Comparison of ENCODE assay signal across 9 cellular contexts in genomic region chr6:166957087-166957804, GRCh38. TPM values are rescaled to one million over a fixed set of nuclear protein-coding genes. Genes with fewer than 3 reads are reported as not detected.
DNase-seq lines count a peak whose midpoint lies in the region; ATAC-seq, FAIRE-seq and TF ChIP-seq lines count a peak whose summit lies in the region.
"Had no signal": no experiment of that assay in that cellular context is flagged by ENCODE, and none has a peak within 500 bp of the region (broad histone marks: within the 10 kb centered on the region; RNA-seq: fewer than 3 reads in every experiment).

No MANE protein-coding gene starts in this region.

- H3K4me1 ChIP-seq in CD4-positive, CD25-positive, alpha-beta regulatory T cell (ENCODE audit: control insufficient read depth, insufficient read depth, low read length, poor library complexity, severe bottlenecking) = peaks cover 70% of the 10 kb centered on the region
- H3K4me1 ChIP-seq in astrocyte (ENCODE audit: insufficient read depth, low read length) (peaks cover 14% of the 10 kb centered on the region), iPS-15b (ENCODE audit: control insufficient read depth, insufficient read depth, low read length) (peaks cover 6% of the 10 kb centered on the region), small intestine (ENCODE audit: control insufficient read depth in 2 of 2, insufficient read depth in 1 of 2, low read depth in 1 of 2, low read length in 1 of 2) (peaks cover 0 to 3% of the 10 kb centered on the region in 2 donors)

- H3K9ac ChIP-seq in astrocyte (ENCODE audit: low read length) (peak overlapping the region; percentile 80), iPS-15b (ENCODE audit: low read depth, low read length) (peak overlapping the region; percentile 54)

- no peaks in the 10 kb centered on the region for H3K36me3 Mint-ChIP-seq in CD4-positive, CD25-positive, alpha-beta regulatory T cell
- no peaks in the 10 kb centered on the region for H3K36me3 Mint-ChIP-seq in astrocyte (ENCODE audit: low read depth, unreplicated experiment)

- H3K27me3 ChIP-seq in CD4-positive, CD25-positive, alpha-beta regulatory T cell (ENCODE audit: control insufficient read depth, insufficient read depth, low read length) = no peaks in the 10 kb centered on the region
- H3K27me3 ChIP-seq in astrocyte (ENCODE audit: insufficient read depth, low read length) = no peaks in the 10 kb centered on the region
- H3K27me3 ChIP-seq in iPS-15b (ENCODE audit: control insufficient read depth, insufficient read depth, low read length) = no peaks in the 10 kb centered on the region
- no peaks in the 10 kb centered on the region for H3K27me3 ChIP-seq in small intestine (ENCODE audit: control insufficient read depth in 2 of 2, insufficient read depth in 2 of 2, low read length in 2 of 2)

- H3K27ac Mint-ChIP-seq in CD4-positive, CD25-positive, alpha-beta regulatory T cell = peak overlapping the region; percentile 97 to 99 (median 98)
- no peak overlapping the region for H3K27ac Mint-ChIP-seq in astrocyte (ENCODE audit: unreplicated experiment)

- H3K4me2 ChIP-seq in astrocyte (ENCODE audit: low read length) = peak overlapping the region; percentile 98

- 2 to 6% (median 5%) methylated on average over 26 of the region's 26 CpGs for WGBS in small intestine, 3 donors

- H3K4me3 Mint-ChIP-seq in CD4-positive, CD25-positive, alpha-beta regulatory T cell = peak overlapping the region; percentile 84 to 98 (median 93)
- peak overlapping the region; percentile 82 for H3K4me3 Mint-ChIP-seq in astrocyte (ENCODE audit: unreplicated experiment)

- peaks cover 0 to under 1% (median 0%) of the 10 kb centered on the region in 7 donors for H3K9me3 Mint-ChIP-seq in CD4-positive, CD25-positive, alpha-beta regulatory T cell
- peaks cover under 1% of the 10 kb centered on the region for H3K9me3 Mint-ChIP-seq in astrocyte (ENCODE audit: unreplicated experiment)

- FAIRE-seq in astrocyte (lab: Jason Lieb, UNC) (no peak), small intestine (lab: Jason Lieb, UNC) (no peak)
- FAIRE-seq: TTC549 had no signal

- H3K4me3 ChIP-seq in CD4-positive, CD25-positive, alpha-beta regulatory T cell (ENCODE audit: low read depth, low read length) = peak overlapping the region; percentile 62
- H3K4me3 ChIP-seq in astrocyte (ENCODE audit: insufficient read depth, low read depth, low read length) (peak overlapping the region; percentile 78), iPS-15b (ENCODE audit: low read depth, low read length) (peak overlapping the region; percentile 56), small intestine (ENCODE audit: low read depth in 1 of 2, low read length in 2 of 2) (peak overlapping the region; percentile 64 to 72)

- peak overlapping the region; percentile 95 for H3K27ac ChIP-seq in CD4-positive, CD25-positive, alpha-beta regulatory T cell (ENCODE audit: insufficient read depth, low read length, poor library complexity, severe bottlenecking)
- no peak overlapping the region for H3K27ac ChIP-seq in astrocyte (ENCODE audit: low read depth, low read length)
- H3K27ac ChIP-seq in small intestine (ENCODE audit: low read depth in 1 of 2, low read length in 1 of 2) = peak overlapping the region; percentile 68 to 96

- no peaks in the 10 kb centered on the region for H4K20me1 ChIP-seq in astrocyte (ENCODE audit: insufficient read depth, low read length)

- peak in 1 of 2 donors; percentile 12 for ATAC-seq in CD4-positive, CD25-positive, alpha-beta regulatory T cell (ENCODE audit: low read depth in 2 of 2)
- ATAC-seq in GM19043 (IDR thresholded peaks at IDR 0.05; ENCODE audit: low read depth, unreplicated experiment) = peak; percentile 42
- peak; percentile 29 for ATAC-seq in HG03159 (IDR thresholded peaks at IDR 0.05; ENCODE audit: unreplicated experiment)

- no peaks in the 10 kb centered on the region for H3K79me2 ChIP-seq in astrocyte (ENCODE audit: insufficient read depth, low read length)

- peak; percentile 59 to 72 (median 62) for DNase-seq in CD4-positive, CD25-positive, alpha-beta regulatory T cell
- peak; percentile 46 for DNase-seq in RPMI8226
- no peak for DNase-seq in astrocyte (ENCODE audit: low read depth)
- peak; percentile 61 for DNase-seq in small intestine
- DNase-seq in DMS79 treated with DMSO at 0.1 percent for 48 hours (lab: John Stamatoyannopoulos, UW) = no peak

- H2AFZ ChIP-seq in astrocyte (ENCODE audit: low read depth, low read length) = peak overlapping the region; percentile 98

- no peak for TF ChIP-seq CTCF in astrocyte (IDR thresholded peaks at IDR 0.05; ENCODE audit: insufficient read depth, low read depth, low read length)

- H3K27me3 Mint-ChIP-seq in CD4-positive, CD25-positive, alpha-beta regulatory T cell = no peaks in the 10 kb centered on the region
- no peaks in the 10 kb centered on the region for H3K27me3 Mint-ChIP-seq in astrocyte (ENCODE audit: low read depth, unreplicated experiment)

- H3K4me1 Mint-ChIP-seq in CD4-positive, CD25-positive, alpha-beta regulatory T cell = peaks cover 33 to 70% (median 53%) of the 10 kb centered on the region in 4 donors
- peaks cover 16% of the 10 kb centered on the region for H3K4me1 Mint-ChIP-seq in astrocyte (ENCODE audit: low read depth, unreplicated experiment)

- H3K36me3 ChIP-seq in CD4-positive, CD25-positive, alpha-beta regulatory T cell (ENCODE audit: control insufficient read depth, insufficient read depth, low read length) = peaks cover under 1% of the 10 kb centered on the region
- H3K36me3 ChIP-seq in astrocyte (ENCODE audit: insufficient read depth, low read length) (no peaks in the 10 kb centered on the region), iPS-15b (ENCODE audit: control insufficient read depth, insufficient read depth, low read length) (no peaks in the 10 kb centered on the region), small intestine (ENCODE audit: control insufficient read depth in 2 of 2, insufficient read depth in 2 of 2, low read length in 2 of 2) (no peaks in the 10 kb centered on the region)

- no peaks in the 10 kb centered on the region for H3K9me3 ChIP-seq in CD4-positive, CD25-positive, alpha-beta regulatory T cell (ENCODE audit: control insufficient read depth in 2 of 2, low read length in 2 of 2)
- H3K9me3 ChIP-seq in astrocyte (ENCODE audit: insufficient read depth, low read depth, low read length) = no peaks in the 10 kb centered on the region
- H3K9me3 ChIP-seq in iPS-15b (ENCODE audit: control insufficient read depth, insufficient read depth, low read length) = no peaks in the 10 kb centered on the region
- H3K9me3 ChIP-seq in small intestine (ENCODE audit: control insufficient read depth, low read depth) = no peaks in the 10 kb centered on the region

RNA-seq across cellular contexts. Expression of gene RNASET2, which starts 0.9 kb away (rescaled TPM):
- total RNA-seq in CD4-positive, CD25-positive, alpha-beta regulatory T cell = 213 TPM
- polyA plus RNA-seq in CD4-positive, CD25-positive, alpha-beta regulatory T cell = 100 to 1,000 TPM; 361 to 410 (median 381) TPM
- total RNA-seq in astrocyte = 18.7 and 22.0 TPM in 2 replicates
- polyA plus RNA-seq in small intestine = 10 to 100 TPM; 25.7 to 41.9 (median 41.3) TPM

RNA-seq across cellular contexts. Expression of gene CEP43, which starts 42.0 kb away (rescaled TPM):
- total RNA-seq in CD4-positive, CD25-positive, alpha-beta regulatory T cell = 32.5 TPM
- polyA plus RNA-seq in CD4-positive, CD25-positive, alpha-beta regulatory T cell = 1 to 10 TPM; 5.6 to 9.8 (median 7.4) TPM
- total RNA-seq in astrocyte = 15.6 and 16.0 TPM in 2 replicates
- 10 to 100 TPM in 2 of 3 donors, 1 to 10 TPM in 1; 8.4 to 23.5 (median 13.2) TPM for polyA plus RNA-seq in small intestine

Comparison
In these comparisons a context has a peak if more than half of its experiments do, and no peak if none do; other contexts are left out.
1. DNase-seq: peak in CD4-positive, CD25-positive, alpha-beta regulatory T cell (3 of 3), RPMI8226 (single experiment) and small intestine (single experiment); none in astrocyte (single experiment) and DMS79 treated with DMSO at 0.1 percent for 48 hours (single experiment).
2. Peak in every context shown above with its lines, with median percentiles within 50 percentile points of each other: H3K4me3 ChIP-seq.